1 cellular context compared by ENCODE assay signal in the genomic region with DNA sequence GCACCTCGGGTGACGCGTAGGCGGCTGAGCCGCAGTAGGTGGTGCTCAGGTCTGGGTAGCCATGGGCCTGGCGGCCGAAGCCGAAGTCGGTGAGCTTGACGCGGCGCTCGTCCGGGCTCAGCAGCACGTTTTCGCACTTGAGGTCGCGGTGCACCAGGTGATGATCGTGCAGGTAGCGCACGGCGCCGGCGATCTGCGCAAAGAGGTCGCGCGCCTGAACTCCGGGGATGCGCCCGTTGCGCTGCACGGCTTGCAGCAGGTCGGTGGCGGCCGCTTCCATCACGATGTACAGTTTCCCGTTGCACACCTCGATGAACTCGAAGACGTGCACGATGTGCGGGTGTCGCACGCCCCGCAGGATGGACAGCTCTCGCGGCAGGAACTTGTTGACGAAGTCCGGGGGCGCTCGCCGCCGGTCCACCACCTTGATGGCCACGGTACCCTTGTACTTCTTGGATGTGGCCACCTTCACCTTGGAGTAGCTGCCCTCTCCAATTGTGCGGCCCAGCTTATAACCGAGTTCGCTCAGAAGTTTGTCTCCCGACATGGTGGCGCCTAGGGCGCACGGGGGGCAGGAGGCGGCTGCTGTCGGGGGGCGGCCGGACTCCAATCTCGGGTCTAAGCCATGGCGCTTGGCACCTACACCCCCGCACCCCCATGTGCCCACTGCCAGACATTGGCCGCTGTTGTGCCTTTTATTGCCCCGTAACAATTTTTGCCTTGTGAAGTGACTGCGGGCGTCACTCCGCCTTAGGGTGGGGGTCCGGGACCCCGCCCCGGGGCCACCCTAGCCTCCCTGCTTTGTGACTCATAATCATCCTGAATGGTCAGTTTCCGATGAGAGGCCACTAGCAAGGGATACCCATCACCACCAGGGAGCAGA.
TF ChIP-seq lines count a peak whose summit lies in the region.

A gene (minus strand): TSS at position 668 of the 883 bp plus-strand sequence. CDS start 121 bp downstream, at position 547.

TF ChIP-seq in endothelial cell of umbilical vein, 7 proteins besides CTCF, POLR2A, EP300 and RAD21 (continued from another document):
- TF ChIP-seq GATA2 (IDR thresholded peaks at IDR 0.05; ENCODE audit: insufficient read depth, insufficient read length, low read depth, low read length) = no peak
- no peak for TF ChIP-seq JUN (IDR thresholded peaks at IDR 0.05; ENCODE audit: borderline replicate concordance, insufficient read depth, insufficient read length, low read depth)
- TF ChIP-seq, protein P1, sequence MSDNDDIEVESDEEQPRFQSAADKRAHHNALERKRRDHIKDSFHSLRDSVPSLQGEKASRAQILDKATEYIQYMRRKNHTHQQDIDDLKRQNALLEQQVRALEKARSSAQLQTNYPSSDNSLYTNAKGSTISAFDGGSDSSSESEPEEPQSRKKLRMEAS (IDR thresholded peaks at IDR 0.05; ENCODE audit: insufficient read depth, insufficient read length) = no peak
- TF ChIP-seq FOS (IDR thresholded peaks at IDR 0.05; ENCODE audit: borderline replicate concordance, insufficient read depth, low read length) = no peak
- no peak for TF ChIP-seq EZH2 (IDR thresholded peaks at IDR 0.05; ENCODE audit: borderline replicate concordance, low read depth, low read length, severe bottlenecking)
